14 cellular contexts compared by ENCODE assay signal in the genomic region with DNA sequence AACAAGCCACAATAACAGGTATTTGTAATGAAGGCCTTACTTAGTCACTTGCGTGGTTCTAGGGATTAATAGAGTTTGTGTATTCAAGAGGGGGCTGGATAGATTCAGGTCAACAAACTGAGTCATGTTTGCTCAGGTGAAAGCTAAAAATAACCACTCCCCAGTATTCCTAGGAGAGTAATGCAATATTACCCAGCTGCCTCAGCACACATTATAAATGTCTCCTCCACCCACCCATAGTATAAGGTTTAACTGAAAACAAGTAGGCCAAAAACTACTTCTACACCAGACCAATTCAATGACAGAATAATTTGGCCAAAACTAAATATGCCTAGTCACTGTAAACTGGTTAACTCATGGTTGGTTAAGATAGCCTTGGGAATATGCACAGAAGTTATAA. TPM values are rescaled to one million over a fixed set of nuclear protein-coding genes. Genes with fewer than 3 reads are reported as not detected.
A peak's percentile ranks its signal among the peaks of the same experiment; 100 is the strongest.
DNase-seq lines count a peak whose midpoint lies in the region; ATAC-seq, FAIRE-seq and TF ChIP-seq lines count a peak whose summit lies in the region.
"Had no signal": no experiment of that assay in that cellular context is flagged by ENCODE, and none has a peak within 500 bp of the region (broad histone marks: within the 10 kb centered on the region; RNA-seq: fewer than 3 reads in every experiment).

No MANE protein-coding gene starts in this region.

- no peak for TF ChIP-seq RAD21 in A549 (conservative IDR thresholded peaks at IDR 0.05 in 1 of 2, IDR thresholded peaks at IDR 0.05 in 1 of 2)

- H3K36me3 ChIP-seq in lower lobe of right lung = no peaks in the 10 kb centered on the region

- POLR2A ChIA-PET in A549 (lab: Yijun Ruan, JAX) = interaction anchor here (1.3 kb wide), 1 partner anchor 34 kb away, joined by 3 read pairs; a partner anchor contains a TSS

- intact Hi-C loops in lower lobe of right lung (cut with DNase I) = no loop called here

- no peak for TF ChIP-seq EP300 in A549 (IDR thresholded peaks at IDR 0.05)

- CTCF ChIA-PET in A549 (lab: Yijun Ruan, JAX) = interaction anchor here (0.8 to 1.0 kb wide), 3 partner anchors 8 to 64 kb away, joined by 3 read pairs; no protein-coding TSS in a partner anchor

- no peak overlapping the region for H3K27ac ChIP-seq in A549
- H3K27ac ChIP-seq in lower lobe of right lung = no peak overlapping the region
- H3K27ac ChIP-seq: testis had no signal

- ATAC-seq in A549 (peak; percentile 39 to 61; a peak in 2 of 6 replicates), lower lobe of right lung (peak; percentile 72 to 92), GM18907 (IDR thresholded peaks at IDR 0.05; ENCODE audit: unreplicated experiment) (no peak)
- ATAC-seq: GM12878 had no signal

- TF ChIP-seq CTCF in A549 (IDR thresholded peaks at IDR 0.05) = no peak
- TF ChIP-seq CTCF in lower lobe of right lung (IDR thresholded peaks at IDR 0.05) = no peak

- peaks cover 12% of the 10 kb centered on the region for H3K4me1 ChIP-seq in A549
- H3K4me1 ChIP-seq in lower lobe of right lung = peaks cover 26% of the 10 kb centered on the region
- H3K4me1 ChIP-seq: testis had no signal

- no peak for FAIRE-seq in A549 (lab: Jason Lieb, UNC)
- FAIRE-seq: GM12878, H1 had no signal

- 12% methylated on average over 1 of the region's 1 CpG for WGBS in A549 (ENCODE audit: missing lambda C conversion rate)

- peak overlapping the region; percentile 31 for H3K4me2 ChIP-seq in A549

- DNase-seq in A549 (ENCODE audit: low read depth in 1 of 2, low spot score in 1 of 2) (peak; percentile 28 to 49), NCI-H1417 (lab: John Stamatoyannopoulos, UW) (peak in 2 of 3 experiments; percentile 80 to 94), astrocyte of the hippocampus (ENCODE audit: low read depth, low spot score) (peak; percentile 34), lower lobe of right lung (no peak), Ammon's horn (ENCODE audit: low spot score) (no peak), NOMO-1 treated with DMSO at 0.1 percent for 48 hours (lab: John Stamatoyannopoulos, UW; ENCODE audit: unreplicated experiment) (no peak)
- DNase-seq in stimulated activated CD4-positive, alpha-beta T cell treated with anti-CD3 and anti-CD28 coated beads, Interleukin-4, amount 100 ng/mL, for 1 hour = no peak
- DNase-seq: testis had no signal

- no peaks in the 10 kb centered on the region for H3K9me3 ChIP-seq in A549
- no peaks in the 10 kb centered on the region for H3K9me3 ChIP-seq in lower lobe of right lung
- H3K9me3 ChIP-seq: testis had no signal

- no peak for TF ChIP-seq POLR2A in A549 (IDR thresholded peaks at IDR 0.05; ENCODE audit: low read length)

- H3K4me3 ChIP-seq in A549 = no peak overlapping the region
- no peak overlapping the region for H3K4me3 ChIP-seq in lower lobe of right lung
- H3K4me3 ChIP-seq: GM12878, testis had no signal

- no peaks in the 10 kb centered on the region for H3K27me3 ChIP-seq in lower lobe of right lung (ENCODE audit: low read depth)
- H3K27me3 ChIP-seq: testis had no signal

TF ChIP-seq in A549, 52 proteins besides CTCF, POLR2A, EP300 and RAD21:
- TF ChIP-seq HDAC2 (IDR thresholded peaks at IDR 0.05) = no peak
- TF ChIP-seq, protein P1, sequence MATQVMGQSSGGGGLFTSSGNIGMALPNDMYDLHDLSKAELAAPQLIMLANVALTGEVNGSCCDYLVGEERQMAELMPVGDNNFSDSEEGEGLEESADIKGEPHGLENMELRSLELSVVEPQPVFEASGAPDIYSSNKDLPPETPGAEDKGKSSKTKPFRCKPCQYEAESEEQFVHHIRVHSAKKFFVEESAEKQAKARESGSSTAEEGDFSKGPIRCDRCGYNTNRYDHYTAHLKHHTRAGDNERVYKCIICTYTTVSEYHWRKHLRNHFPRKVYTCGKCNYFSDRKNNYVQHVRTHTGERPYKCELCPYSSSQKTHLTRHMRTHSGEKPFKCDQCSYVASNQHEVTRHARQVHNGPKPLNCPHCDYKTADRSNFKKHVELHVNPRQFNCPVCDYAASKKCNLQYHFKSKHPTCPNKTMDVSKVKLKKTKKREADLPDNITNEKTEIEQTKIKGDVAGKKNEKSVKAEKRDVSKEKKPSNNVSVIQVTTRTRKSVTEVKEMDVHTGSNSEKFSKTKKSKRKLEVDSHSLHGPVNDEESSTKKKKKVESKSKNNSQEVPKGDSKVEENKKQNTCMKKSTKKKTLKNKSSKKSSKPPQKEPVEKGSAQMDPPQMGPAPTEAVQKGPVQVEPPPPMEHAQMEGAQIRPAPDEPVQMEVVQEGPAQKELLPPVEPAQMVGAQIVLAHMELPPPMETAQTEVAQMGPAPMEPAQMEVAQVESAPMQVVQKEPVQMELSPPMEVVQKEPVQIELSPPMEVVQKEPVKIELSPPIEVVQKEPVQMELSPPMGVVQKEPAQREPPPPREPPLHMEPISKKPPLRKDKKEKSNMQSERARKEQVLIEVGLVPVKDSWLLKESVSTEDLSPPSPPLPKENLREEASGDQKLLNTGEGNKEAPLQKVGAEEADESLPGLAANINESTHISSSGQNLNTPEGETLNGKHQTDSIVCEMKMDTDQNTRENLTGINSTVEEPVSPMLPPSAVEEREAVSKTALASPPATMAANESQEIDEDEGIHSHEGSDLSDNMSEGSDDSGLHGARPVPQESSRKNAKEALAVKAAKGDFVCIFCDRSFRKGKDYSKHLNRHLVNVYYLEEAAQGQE (IDR thresholded peaks at IDR 0.05) = no peak
- TF ChIP-seq HOXA7 (CRISPR knock-in tag; IDR thresholded peaks at IDR 0.05) = no peak
- no peak for TF ChIP-seq JUN (IDR thresholded peaks at IDR 0.05)
- TF ChIP-seq FOSL2 (IDR thresholded peaks at IDR 0.05) = 0 out of 2 replicates have a peak, but pooled peaks have one; percentile 11
- peak; percentile 61 for TF ChIP-seq FOSL2 (CRISPR knock-in tag; IDR thresholded peaks at IDR 0.05)
- TF ChIP-seq MAFK (IDR thresholded peaks at IDR 0.05; ENCODE audit: partially characterized antibody) = peak; percentile 40
- TF ChIP-seq ESRRA (IDR thresholded peaks at IDR 0.05; ENCODE audit: borderline replicate concordance, low read length) = no peak
- TF ChIP-seq HEYL (CRISPR knock-in tag; IDR thresholded peaks at IDR 0.05) = no peak
- no peak for TF ChIP-seq CBX2 (IDR thresholded peaks at IDR 0.05; ENCODE audit: borderline replicate concordance, low read depth)
- TF ChIP-seq NPAS2 (CRISPR knock-in tag; IDR thresholded peaks at IDR 0.05; ENCODE audit: borderline replicate concordance) = no peak
- peak; percentile 56; the same call in 1 of the 2 replicates for TF ChIP-seq NFE2L2 (conservative IDR thresholded peaks at IDR 0.05; ENCODE audit: low read length)
- no peak for TF ChIP-seq FOSB (CRISPR knock-in tag; IDR thresholded peaks at IDR 0.05)

RNA-seq across cellular contexts. Expression of a gene that starts 34.4 kb away (rescaled TPM):
- polyA plus RNA-seq in A549 (2011; rRNA removed) (6.6 and 7.7 TPM in 2 replicates), A549 (2017; fragmentation: RNase III; extraction: RNeasy Plus Mini Kit Qiagen cat#74134 plus additional on column Dnase treatment) (8.7 to 12.1 TPM (median 10.9 TPM) in 3 replicates)
- 1.8 and 2.0 TPM in 2 replicates for polyA plus RNA-seq in A549 (2012; cell fraction: cytosol; rRNA removed)
- polyA plus RNA-seq in A549 (2012; cell fraction: nucleus; rRNA removed) = 2.1 and 3.4 TPM in 2 replicates
- polyA minus RNA-seq in A549 (2011; rRNA and poly(A)+ RNA removed) = 9.5 TPM in 2 replicates
- 85.2 TPM for total RNA-seq in lower lobe of right lung
- total RNA-seq: activated CD8-positive, alpha-beta memory T cell treated with anti-CD3 and anti-CD28 coated beads for 36 hours; B cell had no signal
- polyA plus RNA-seq: IgD-negative memory B cell had no signal

Comparison
In these comparisons a context has a peak if more than half of its experiments do, and no peak if none do; other contexts are left out.
1. DNase-seq: peak in A549 (2 of 2), NCI-H1417 (2 of 3) and astrocyte of the hippocampus (single experiment); none in lower lobe of right lung (single experiment), Ammon's horn (single experiment), NOMO-1 treated with DMSO at 0.1 percent for 48 hours (single experiment) and stimulated activated CD4-positive, alpha-beta T cell treated with anti-CD3 and anti-CD28 coated beads, Interleukin-4, amount 100 ng/mL, for 1 hour (single experiment).